13 cellular contexts compared by ENCODE assay signal in genomic region chr2:39068757-39069515, GRCh38. TPM values are rescaled to one million over a fixed set of nuclear protein-coding genes. Genes with fewer than 3 reads are reported as not detected.
DNase-seq lines count a peak whose midpoint lies in the region; ATAC-seq and TF ChIP-seq lines count a peak whose summit lies in the region.
"Had no signal": no experiment of that assay in that cellular context is flagged by ENCODE, and none has a peak within 500 bp of the region (broad histone marks: within the 10 kb centered on the region; RNA-seq: fewer than 3 reads in every experiment).

No MANE protein-coding gene starts in this region.

- H3K79me2 ChIP-seq in GM23338 (replicated peaks; ENCODE audit: insufficient read depth), result peaks cover 64% of the 10 kb centered on the region
- H3K79me2 ChIP-seq in hepatocyte, result peaks cover 89% of the 10 kb centered on the region

- peaks cover 6% of the 10 kb centered on the region; the same call in 1 of the 3 replicates for H3K36me3 Mint-ChIP-seq in GM23338 (ENCODE audit: low read depth)
- peaks cover 19% of the 10 kb centered on the region for H3K36me3 Mint-ChIP-seq in activated T-helper 1 cell treated with anti-CD3 and anti-CD28 coated beads, Interleukin-12 subunit alpha, Interleukin-12 subunit beta, Interleukin-2, Interleukin-4 antibody, amounts not matched to agents 30 ng/mL and 10 ng/mL and 1 ng/mL, durations not matched to agents 14 hours and 24 hours and 36 hours (ENCODE audit: low read depth)

- no peaks in the 10 kb centered on the region for H3K9me3 ChIP-seq in hepatocyte (ENCODE audit: low read depth)
- no peaks in the 10 kb centered on the region for H3K9me3 ChIP-seq in MG63
- H3K9me3 ChIP-seq: ascending aorta, uterus had no signal

- no peak overlapping the region for H3K4me2 ChIP-seq in GM23338
- peak overlapping the region; percentile 38 for H3K4me2 ChIP-seq in hepatocyte
- H3K4me2 ChIP-seq: KMS-11 had no signal

- CTCF ChIA-PET in BJ (lab: Yijun Ruan, JAX), result interaction anchor here (16.6 kb wide), 1 partner anchor 160 kb away, joined by 201 read pairs; no protein-coding TSS in a partner anchor

- H3K4me3 ChIP-seq in BJ (ENCODE audit: low read depth, low read length) (no peak overlapping the region), GM23338 (no peak overlapping the region), hepatocyte (no peak overlapping the region), MG63 (no peak overlapping the region)
- H3K4me3 ChIP-seq: ascending aorta, uterus had no signal

- H3K9me2 ChIP-seq in GM23338 (ENCODE audit: insufficient read depth) (no peaks in the 10 kb centered on the region), hepatocyte (replicated peaks; ENCODE audit: insufficient read depth) (no peaks in the 10 kb centered on the region)

- H3K27me3 ChIP-seq in BJ (ENCODE audit: control insufficient read depth, insufficient read depth, low read length), result no peaks in the 10 kb centered on the region
- no peaks in the 10 kb centered on the region for H3K27me3 ChIP-seq in GM23338 (ENCODE audit: insufficient read depth)
- no peaks in the 10 kb centered on the region for H3K27me3 ChIP-seq in hepatocyte
- no peaks in the 10 kb centered on the region for H3K27me3 ChIP-seq in MG63
- H3K27me3 ChIP-seq: ascending aorta, uterus had no signal

- H4K20me1 ChIP-seq in GM23338 (replicated peaks; ENCODE audit: insufficient read depth) (no peaks in the 10 kb centered on the region), hepatocyte (ENCODE audit: insufficient read depth, poor library complexity, severe bottlenecking) (peaks cover 43% of the 10 kb centered on the region)

- intact Hi-C loops in activated T-helper 1 cell treated with anti-CD3 and anti-CD28 coated beads, Interleukin-12 subunit alpha, Interleukin-12 subunit beta, Interleukin-2, Interleukin-4 antibody, amounts not matched to agents 30 ng/mL and 10 ng/mL and 1 ng/mL, durations not matched to agents 14 hours and 24 hours and 36 hours (cut with micrococcal nuclease), result loop anchor here (2.0 kb wide), 2 partner anchors 32 to 50 kb away; no protein-coding TSS in a partner anchor
- intact Hi-C loops in Right ventricle myocardium superior (cut with DNase I), result no loop called here

- POLR2A ChIA-PET in BJ (lab: Charles Lee), result interaction anchor here (0.7 kb wide), 1 partner anchor 83 kb away, joined by 9 read pairs; no protein-coding TSS in a partner anchor

- H3K27ac ChIP-seq in GM23338 (ENCODE audit: low read depth) (no peak overlapping the region; the same call in 1 of the 2 replicates), hepatocyte (peak overlapping the region; percentile 25)
- H3K27ac ChIP-seq: ascending aorta, KMS-11, uterus had no signal

- 0 out of 2 replicates have a peak, but pooled peaks have one; percentile 3 for TF ChIP-seq CTCF in BJ (IDR thresholded peaks at IDR 0.05; ENCODE audit: insufficient read depth, low read depth, low read length)
- peak in 1 of 2 experiments; percentile 18; a peak in 1 of 4 replicates for TF ChIP-seq CTCF in GM23338 (conservative IDR thresholded peaks at IDR 0.05; ENCODE audit: low read depth in 2 of 2)
- no peak for TF ChIP-seq CTCF in hepatocyte (IDR thresholded peaks at IDR 0.05; ENCODE audit: poor library complexity)

- no peak overlapping the region for H3K27ac Mint-ChIP-seq in GM23338
- peak overlapping the region; percentile 44 for H3K27ac Mint-ChIP-seq in activated T-helper 1 cell treated with anti-CD3 and anti-CD28 coated beads, Interleukin-12 subunit alpha, Interleukin-12 subunit beta, Interleukin-2, Interleukin-4 antibody, amounts not matched to agents 30 ng/mL and 10 ng/mL and 1 ng/mL, durations not matched to agents 14 hours and 24 hours and 36 hours

- peaks cover 12% of the 10 kb centered on the region for H3K4me1 Mint-ChIP-seq in GM23338
- peaks cover 44% of the 10 kb centered on the region for H3K4me1 Mint-ChIP-seq in activated T-helper 1 cell treated with anti-CD3 and anti-CD28 coated beads, Interleukin-12 subunit alpha, Interleukin-12 subunit beta, Interleukin-2, Interleukin-4 antibody, amounts not matched to agents 30 ng/mL and 10 ng/mL and 1 ng/mL, durations not matched to agents 14 hours and 24 hours and 36 hours (ENCODE audit: low read depth)

- H3K27me3 Mint-ChIP-seq in GM23338 (ENCODE audit: insufficient read depth, low read depth, poor library complexity), result no peaks in the 10 kb centered on the region
- no peaks in the 10 kb centered on the region for H3K27me3 Mint-ChIP-seq in activated T-helper 1 cell treated with anti-CD3 and anti-CD28 coated beads, Interleukin-12 subunit alpha, Interleukin-12 subunit beta, Interleukin-2, Interleukin-4 antibody, amounts not matched to agents 30 ng/mL and 10 ng/mL and 1 ng/mL, durations not matched to agents 14 hours and 24 hours and 36 hours (ENCODE audit: insufficient read depth)
- H3K27me3 Mint-ChIP-seq: naive thymus-derived CD4-positive, alpha-beta T cell had no signal

- no peak overlapping the region for H3K4me3 Mint-ChIP-seq in GM23338
- no peak overlapping the region for H3K4me3 Mint-ChIP-seq in activated T-helper 1 cell treated with anti-CD3 and anti-CD28 coated beads, Interleukin-12 subunit alpha, Interleukin-12 subunit beta, Interleukin-2, Interleukin-4 antibody, amounts not matched to agents 30 ng/mL and 10 ng/mL and 1 ng/mL, durations not matched to agents 14 hours and 24 hours and 36 hours
- H3K4me3 Mint-ChIP-seq: naive thymus-derived CD4-positive, alpha-beta T cell had no signal

- WGBS in hepatocyte (ENCODE audit: low lambda C conversion rate, missing lambda C conversion rate), result 85% methylated on average over 3 of the region's 3 CpGs

- no peaks in the 10 kb centered on the region for H3F3A ChIP-seq in GM23338 (replicated peaks; ENCODE audit: low read depth)

- peaks cover 20% of the 10 kb centered on the region for H3K4me1 ChIP-seq in GM23338 (ENCODE audit: insufficient read depth)
- H3K4me1 ChIP-seq in hepatocyte (ENCODE audit: insufficient read depth), result peaks cover 15% of the 10 kb centered on the region
- H3K4me1 ChIP-seq: ascending aorta, uterus had no signal

- ATAC-seq in GM23338, result peak; percentile 68
- no peak for ATAC-seq in GM21526 (IDR thresholded peaks at IDR 0.05; ENCODE audit: low FRiP score, unreplicated experiment)
- no peak for ATAC-seq in Right ventricle myocardium superior (ENCODE audit: poor library complexity)
- ATAC-seq: naive thymus-derived CD4-positive, alpha-beta T cell had no signal

- H2AFZ ChIP-seq in GM23338, result no peak overlapping the region
- no peak overlapping the region for H2AFZ ChIP-seq in hepatocyte

- DNase-seq in BJ (ENCODE audit: low read depth), result no peak
- DNase-seq in GM23338 (ENCODE audit: low spot score), result no peak
- DNase-seq in activated T-helper 1 cell treated with anti-CD3 and anti-CD28 coated beads, Interleukin-12 subunit alpha, Interleukin-12 subunit beta, Interleukin-2, Interleukin-4 antibody, amounts not matched to agents 30 ng/mL and 10 ng/mL and 1 ng/mL, durations not matched to agents 14 hours and 24 hours and 36 hours (ENCODE audit: low spot score), result no peak
- no peak for DNase-seq in hepatocyte (ENCODE audit: low spot score)
- no peak for DNase-seq in MG63
- DNase-seq in MV-4-11 (lab: John Stamatoyannopoulos, UW), result no peak
- no peak for DNase-seq in Right ventricle myocardium superior
- DNase-seq: naive thymus-derived CD4-positive, alpha-beta T cell; NCI-H774; uterus had no signal

- no peaks in the 10 kb centered on the region for H3K9me3 Mint-ChIP-seq in GM23338
- H3K9me3 Mint-ChIP-seq in activated T-helper 1 cell treated with anti-CD3 and anti-CD28 coated beads, Interleukin-12 subunit alpha, Interleukin-12 subunit beta, Interleukin-2, Interleukin-4 antibody, amounts not matched to agents 30 ng/mL and 10 ng/mL and 1 ng/mL, durations not matched to agents 14 hours and 24 hours and 36 hours, result no peaks in the 10 kb centered on the region
- H3K9me3 Mint-ChIP-seq: naive thymus-derived CD4-positive, alpha-beta T cell had no signal

- no peaks in the 10 kb centered on the region for H3K36me3 ChIP-seq in BJ (ENCODE audit: control insufficient read depth, insufficient read depth, low read length)
- no peaks in the 10 kb centered on the region for H3K36me3 ChIP-seq in GM23338 (ENCODE audit: insufficient read depth)
- peaks cover 4% of the 10 kb centered on the region for H3K36me3 ChIP-seq in hepatocyte (replicated peaks; ENCODE audit: insufficient read depth, low read depth)
- H3K36me3 ChIP-seq in MG63, result no peaks in the 10 kb centered on the region
- H3K36me3 ChIP-seq: uterus had no signal

RNA-seq across cellular contexts. Expression of gene SOS1, which starts 51.9 kb away (rescaled TPM):
- 12.9 and 23.3 TPM in 2 replicates for polyA plus RNA-seq in BJ (2011; rRNA removed)
- polyA minus RNA-seq in BJ (2011; rRNA and poly(A)+ RNA removed), result 14.0 and 19.8 TPM in 2 replicates
- total RNA-seq in GM23338 (2014; rRNA removed; shearing (Covaris generic)), result 21.9 and 25.2 TPM in 2 replicates
- 13.4 and 14.2 TPM in 2 replicates for polyA plus RNA-seq in GM23338 (2016; fragmentation: Nextera tagmentation; extraction: Ambion mirVana)
- 55.1 and 61.0 TPM in 2 replicates for total RNA-seq in activated T-helper 1 cell treated with anti-CD3 and anti-CD28 coated beads, Interleukin-12 subunit alpha, Interleukin-12 subunit beta, Interleukin-2, Interleukin-4 antibody, amounts not matched to agents 30 ng/mL and 10 ng/mL and 1 ng/mL, durations not matched to agents 14 hours and 24 hours and 36 hours
- 34.6 and 48.4 TPM in 2 replicates for total RNA-seq in hepatocyte
- 11.9 and 14.4 TPM in 2 replicates for polyA plus RNA-seq in hepatocyte
- 4.9 and 9.2 TPM in 2 replicates for total RNA-seq in MG63 (2014; rRNA removed; shearing (Covaris generic); ENCODE audit: low replicate concordance)
- total RNA-seq in Right ventricle myocardium superior, result 24.2 TPM
